Comparison of ENCODE assay signal across 8 cellular contexts in genomic region chr2:96832751-96833507, GRCh38. TPM values are rescaled to one million over a fixed set of nuclear protein-coding genes. Genes with fewer than 3 reads are reported as not detected.
DNase-seq lines count a peak whose midpoint lies in the region; ATAC-seq and TF ChIP-seq lines count a peak whose summit lies in the region.

No MANE protein-coding gene starts in this region.

- intact Hi-C loops in ovary (cut with DNase I) = no loop called here

- TF ChIP-seq EP300 in ovary (IDR thresholded peaks at IDR 0.05) = no peak

- peak overlapping the region in 1 of 2 donors; percentile 57 for H3K27ac ChIP-seq in ovary

- TF ChIP-seq CTCF in ovary (IDR thresholded peaks at IDR 0.05) = no peak

- H3K4me1 ChIP-seq in ovary (ENCODE audit: insufficient read depth) = peaks cover 9% of the 10 kb centered on the region

- 14 to 27% (median 17%) methylated on average over 17 to 18 of the region's 18 CpGs for WGBS in ovary, 3 donors

- ATAC-seq in HG03280 (IDR thresholded peaks at IDR 0.05; ENCODE audit: unreplicated experiment) (no peak), HG03097 (IDR thresholded peaks at IDR 0.05; ENCODE audit: low FRiP score, unreplicated experiment) (no peak)

- H3K27me3 ChIP-seq in ovary = no peaks in the 10 kb centered on the region

- no peak for TF ChIP-seq POLR2A in ovary (IDR thresholded peaks at IDR 0.05)

- DNase-seq in EH (ENCODE audit: low read depth) (peak; percentile 86), NCI-H226 (peak; percentile 44), fibroblast of peridontal ligament (ENCODE audit: extremely low read depth) (peak; percentile 10), ovary (peak; percentile 84 to 91 (median 90)), amniotic stem cell (lab: John Stamatoyannopoulos, UW) (no peak)
- DNase-seq in stimulated activated CD4-positive, alpha-beta T cell treated with anti-CD3 and anti-CD28 coated beads, Interleukin-4, amount 100 ng/mL, for 4 hours = no peak

- H3K4me3 ChIP-seq in ovary = no peak overlapping the region

- no peaks in the 10 kb centered on the region for H3K36me3 ChIP-seq in ovary

- no peaks in the 10 kb centered on the region for H3K9me3 ChIP-seq in ovary

RNA-seq across cellular contexts. Expression of gene ANKRD23, which starts 10.9 kb away (rescaled TPM):
- total RNA-seq in ovary = 10 to 100 TPM in 4 of 7 donors, 1 to 10 TPM in 3; 5.3 to 14.1 (median 11.5) TPM
- polyA plus RNA-seq in ovary = 1 to 10 TPM; 1.4 to 6.4 TPM

RNA-seq across cellular contexts. Expression of gene CNNM3, which starts 16.9 kb away (rescaled TPM):
- 10 to 100 TPM; 13.0 to 23.1 (median 18.6) TPM for total RNA-seq in ovary
- 10 to 100 TPM; 13.1 to 14.0 TPM for polyA plus RNA-seq in ovary

RNA-seq across cellular contexts. Expression of gene ANKRD39, which starts 24.9 kb away (rescaled TPM):
- total RNA-seq in ovary = 10 to 100 TPM; 10.3 to 14.7 (median 12.7) TPM
- polyA plus RNA-seq in ovary = 10 to 100 TPM in 1 of 2 donors, 1 to 10 TPM in 1; 2.6 to 14.1 TPM

RNA-seq across cellular contexts. Expression of gene SEMA4C, which starts 37.0 kb away (rescaled TPM):
- total RNA-seq in ovary = 10 to 100 TPM; 29.4 to 59.2 (median 47.2) TPM
- 10 to 100 TPM; 17.3 to 46.9 TPM for polyA plus RNA-seq in ovary

Comparison
In these comparisons a context has a peak if more than half of its experiments do, and no peak if none do; other contexts are left out.
1. DNase-seq: peak in EH (single experiment), NCI-H226 (single experiment), fibroblast of peridontal ligament (single experiment) and ovary (5 of 5); none in amniotic stem cell (single experiment) and stimulated activated CD4-positive, alpha-beta T cell treated with anti-CD3 and anti-CD28 coated beads, Interleukin-4, amount 100 ng/mL, for 4 hours (0 of 2).